In the genomic region with DNA sequence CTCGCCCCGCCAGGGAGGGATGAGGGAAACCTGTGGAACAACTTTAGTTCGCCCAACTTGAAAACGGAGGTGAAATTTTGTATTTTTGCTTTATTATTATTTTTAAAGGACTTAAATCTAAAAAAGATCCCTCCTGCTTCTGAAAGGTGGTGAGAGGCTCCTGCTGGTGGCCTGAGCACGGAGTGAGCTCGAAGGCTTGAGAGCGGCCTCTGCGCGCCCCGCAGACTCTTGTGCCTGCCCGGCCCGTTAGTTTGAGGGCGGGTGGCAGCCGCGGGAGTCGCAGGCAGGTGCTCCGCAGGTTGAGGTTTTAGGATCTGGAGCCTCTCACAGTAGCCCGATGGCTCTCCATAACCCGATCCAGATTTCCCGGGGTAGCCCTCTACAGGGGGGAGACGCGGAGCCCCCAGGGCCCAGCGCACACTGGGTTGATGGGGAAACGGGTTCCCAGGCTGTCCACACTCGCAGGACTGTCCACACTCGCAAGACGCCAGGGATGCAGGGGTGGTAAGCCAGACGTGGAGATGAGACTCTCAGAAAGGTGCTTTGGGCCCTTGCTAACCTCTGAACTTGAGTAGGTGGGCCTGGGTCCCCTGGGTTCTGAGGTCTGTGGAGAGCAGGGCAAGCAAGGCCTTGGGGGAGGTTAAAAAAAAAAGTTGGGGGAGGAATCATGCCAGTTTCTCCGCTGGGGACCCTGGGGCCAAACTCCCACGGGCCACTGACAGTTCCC, we compare ENCODE assay signal across 8 cellular contexts. TPM values are rescaled to one million over a fixed set of nuclear protein-coding genes. Genes with fewer than 3 reads are reported as not detected.
A peak's percentile ranks its signal among the peaks of the same experiment; 100 is the strongest.
DNase-seq lines count a peak whose midpoint lies in the region; ATAC-seq lines count a peak whose summit lies in the region.

No MANE protein-coding gene starts in this region.

- H3K27ac ChIP-seq in GM23248, result no peak overlapping the region
- no peak overlapping the region for H3K27ac ChIP-seq in neuronal stem cell (replicated peaks; ENCODE audit: low read length)

- H3K4me1 Mint-ChIP-seq in T-helper 17 cell, result peaks cover 36% of the 10 kb centered on the region

- H3K27me3 ChIP-seq in GM23248 (replicated peaks; ENCODE audit: insufficient read depth), result no peaks in the 10 kb centered on the region
- peaks cover 0 to 51% (median 15%) of the 10 kb centered on the region in 3 experiments for H3K27me3 ChIP-seq in neuronal stem cell (ENCODE audit: control insufficient read depth in 3 of 3, insufficient read depth in 3 of 3, low read depth in 1 of 3, low read length in 3 of 3)

- no peaks in the 10 kb centered on the region for H3K9me2 ChIP-seq in GM23248 (ENCODE audit: insufficient read depth)

- H2AK5ac ChIP-seq in neuronal stem cell (ENCODE audit: low read depth, low read length), result peak overlapping the region; percentile 70

- H3K36me3 Mint-ChIP-seq in T-helper 17 cell (ENCODE audit: low read depth), result peaks cover 9% of the 10 kb centered on the region

- no peaks in the 10 kb centered on the region for H4K20me1 ChIP-seq in GM23248 (ENCODE audit: insufficient read depth)

- ATAC-seq in T-helper 17 cell (no peak), GM19351 (IDR thresholded peaks at IDR 0.05; ENCODE audit: unreplicated experiment) (no peak), HG03457 (IDR thresholded peaks at IDR 0.05; ENCODE audit: unreplicated experiment) (no peak)

- peaks cover 98% of the 10 kb centered on the region for H3K79me2 ChIP-seq in GM23248 (ENCODE audit: insufficient read depth)

- H2BK5ac ChIP-seq in neuronal stem cell (ENCODE audit: low read length), result no peak overlapping the region

- peak overlapping the region; percentile 10 for H3K23ac ChIP-seq in neuronal stem cell (ENCODE audit: low read depth, low read length, poor library complexity)

- no peak overlapping the region for H4K8ac ChIP-seq in neuronal stem cell (ENCODE audit: low read depth, low read length)

- peak overlapping the region; percentile 90 for H3K9ac ChIP-seq in GM23248
- H3K9ac ChIP-seq in neuronal stem cell (ENCODE audit: low read depth, low read length, poor library complexity), result no peak overlapping the region

- H2BK15ac ChIP-seq in neuronal stem cell (ENCODE audit: low read length), result no peak overlapping the region

- peak overlapping the region; percentile 95 for H3K18ac ChIP-seq in neuronal stem cell (ENCODE audit: low read length)

- no peak overlapping the region for H3K4ac ChIP-seq in neuronal stem cell (ENCODE audit: low read length)

- no peak overlapping the region for H3K14ac ChIP-seq in neuronal stem cell (ENCODE audit: low read length)

- WGBS in GM23248 (ENCODE audit: low coverage in 1 of 2, low lambda C conversion rate in 2 of 2, missing lambda C conversion rate in 2 of 2), 2 experiments, result 94% methylated on average over 29 to 30 of the region's 30 CpGs
- no CpG with 5 or more reads among the region's 30 CpGs for WGBS in neuronal stem cell (ENCODE audit: extremely low coverage in 2 of 2, insufficient read length in 2 of 2, insufficient replicate concordance in 1 of 2), 2 donors

- H3K4me3 ChIP-seq in GM23248 (peak overlapping the region; percentile 98), neuronal stem cell (ENCODE audit: low read length in 2 of 2) (peak overlapping the region; percentile 16 to 73)

- peak overlapping the region; percentile 98 for H3K4me3 Mint-ChIP-seq in T-helper 17 cell

- H3F3A ChIP-seq in GM23248 (ENCODE audit: insufficient read depth), result 0 out of 2 replicates have a peak, but pooled peaks cover 3% of the 10 kb centered on the region

- peak overlapping the region; percentile 41 for H2BK12ac ChIP-seq in neuronal stem cell (ENCODE audit: low read length)

- H2AFZ ChIP-seq in GM23248 (peak overlapping the region; percentile 81), neuronal stem cell (ENCODE audit: low read length) (peak overlapping the region; percentile 89)

- DNase-seq in GM23248, result no peak
- DNase-seq in T-helper 17 cell, result peak in 1 of 3 donors; percentile 14
- peak; percentile 29 for DNase-seq in fibroblast of gingiva (ENCODE audit: low read depth)
- peak; percentile 11 for DNase-seq in neuronal stem cell (ENCODE audit: low spot score)
- DNase-seq in NCI-H2227 (lab: John Stamatoyannopoulos, UW; ENCODE audit: unreplicated experiment), result no peak
- no peak for DNase-seq in NCI-H1417 (lab: John Stamatoyannopoulos, UW)

- no peaks in the 10 kb centered on the region for H3K27me3 Mint-ChIP-seq in T-helper 17 cell

- H3K36me3 ChIP-seq in GM23248 (ENCODE audit: low read depth) (no peaks in the 10 kb centered on the region), neuronal stem cell (replicated peaks in 1 of 2; ENCODE audit: control insufficient read depth in 2 of 2, insufficient read depth in 2 of 2, low read length in 2 of 2) (peaks cover 0 to 29% of the 10 kb centered on the region in 2 donors)

- peak overlapping the region; percentile 97 for H3K27ac Mint-ChIP-seq in T-helper 17 cell

- no peak overlapping the region for H2BK120ac ChIP-seq in neuronal stem cell (ENCODE audit: low read depth, low read length)

- H3K4me2 ChIP-seq in GM23248 (ENCODE audit: unreplicated experiment), result peak overlapping the region; percentile 95
- H3K4me2 ChIP-seq in neuronal stem cell (ENCODE audit: insufficient read depth, low read length, poor library complexity, severe bottlenecking), result peak overlapping the region; percentile 96

- H3K79me1 ChIP-seq in neuronal stem cell (ENCODE audit: low read depth, low read length), result peaks cover 3% of the 10 kb centered on the region

- in situ Hi-C loops in GM23248 (cut with MboI), result no loop called here

- H3K4me1 ChIP-seq in GM23248 (ENCODE audit: insufficient read depth), result peaks cover 27% of the 10 kb centered on the region
- peaks cover 8 to 12% of the 10 kb centered on the region in 2 donors for H3K4me1 ChIP-seq in neuronal stem cell (ENCODE audit: control insufficient read depth in 2 of 2, insufficient read depth in 1 of 2, low read depth in 1 of 2, low read length in 2 of 2)

- no peak overlapping the region for H4K91ac ChIP-seq in neuronal stem cell (ENCODE audit: low read depth, low read length, poor library complexity)

- no peaks in the 10 kb centered on the region for H3K9me3 ChIP-seq in GM23248 (ENCODE audit: low read depth)
- H3K9me3 ChIP-seq in T-helper 17 cell (ENCODE audit: control insufficient read depth, low read length, poor library complexity, severe bottlenecking), result no peaks in the 10 kb centered on the region
- H3K9me3 ChIP-seq in neuronal stem cell (replicated peaks in 1 of 2; ENCODE audit: control insufficient read depth in 2 of 2, insufficient read depth in 1 of 2, low read depth in 1 of 2, low read length in 2 of 2), result no peaks in the 10 kb centered on the region

RNA-seq across cellular contexts. Expression of gene SUPT3H, which starts 46.3 kb away (rescaled TPM):
- 2.9 and 12.4 TPM in 2 replicates for total RNA-seq in GM23248 (2014; rRNA removed; shearing (Covaris generic))
- polyA plus RNA-seq in GM23248 (2016; fragmentation: Nextera tagmentation; extraction: Ambion mirVana), result 9.3 TPM in 2 replicates
- total RNA-seq in T-helper 17 cell, result 10 to 100 TPM; 10.8 to 17.6 TPM
- polyA plus RNA-seq in neuronal stem cell (2013, experiment 1 of 2), result 29.0 TPM
- 29.2 TPM for polyA plus RNA-seq in neuronal stem cell (2013, experiment 2 of 2)

Comparison
In these comparisons a context has a peak if more than half of its experiments do, and no peak if none do; other contexts are left out.
1. DNase-seq: peak in fibroblast of gingiva (single experiment) and neuronal stem cell (single experiment); none in GM23248 (single experiment), NCI-H2227 (single experiment) and NCI-H1417 (0 of 3).